ENCODE assay signal across 20 cellular contexts in the genomic region with DNA sequence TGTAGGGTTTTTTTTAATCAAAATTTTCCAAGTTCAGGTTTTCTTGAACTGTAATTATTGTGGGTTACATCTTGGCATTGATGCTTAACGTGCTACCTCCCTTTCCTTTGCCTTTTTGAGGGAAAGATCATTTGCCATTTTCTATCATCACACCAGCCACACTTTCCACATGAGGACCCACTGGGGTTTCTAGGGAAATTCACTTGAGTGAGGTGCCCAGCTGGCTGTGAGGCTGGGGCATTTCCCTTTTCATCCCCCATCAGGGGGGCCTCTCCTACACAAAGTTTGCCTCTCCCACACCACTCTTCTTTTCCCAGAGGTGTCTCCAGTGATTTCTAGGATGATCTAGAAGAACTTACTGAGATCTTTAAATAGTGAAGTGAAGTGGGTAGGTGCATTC.
DNase-seq lines count a peak whose midpoint lies in the region; ATAC-seq lines count a peak whose summit lies in the region.
"Had no signal": no experiment of that assay in that cellular context is flagged by ENCODE, and none has a peak within 500 bp of the region (broad histone marks: within the 10 kb centered on the region; RNA-seq: fewer than 3 reads in every experiment).

No MANE protein-coding gene starts in this region.

- no peak overlapping the region for H3K23ac ChIP-seq in mesenchymal stem cell (ENCODE audit: low read length in 2 of 2)

- no peaks in the 10 kb centered on the region for H3K79me1 ChIP-seq in mesenchymal stem cell (replicated peaks; ENCODE audit: low read length, poor library complexity, severe bottlenecking)

- no peak overlapping the region for H4K8ac ChIP-seq in mesenchymal stem cell (ENCODE audit: low read length)

- H2AFZ ChIP-seq in mesenchymal stem cell (ENCODE audit: low read depth, low read length): no peak overlapping the region
- H2AFZ ChIP-seq: GM23338, PC-9 had no signal

- H3K27me3 ChIP-seq in mesenchymal stem cell (ENCODE audit: control insufficient read depth in 1 of 2, insufficient read depth in 1 of 2, low read length in 2 of 2): no peaks in the 10 kb centered on the region
- H3K27me3 ChIP-seq: adrenal gland had no signal

- peak overlapping the region; percentile 98 for H2AK5ac ChIP-seq in mesenchymal stem cell (ENCODE audit: low read length, severe bottlenecking)

- peak; percentile 42 for ATAC-seq in GM18502 (IDR thresholded peaks at IDR 0.05; ENCODE audit: poor library complexity, unreplicated experiment)
- peak; percentile 29 for ATAC-seq in GM21619 (IDR thresholded peaks at IDR 0.05; ENCODE audit: unreplicated experiment)
- peak; percentile 51 for ATAC-seq in HG03045 (IDR thresholded peaks at IDR 0.05; ENCODE audit: unreplicated experiment)
- no peak for ATAC-seq in HG02840 (IDR thresholded peaks at IDR 0.05; ENCODE audit: low FRiP score, unreplicated experiment)
- ATAC-seq: GM23338, K562 had no signal

- no peaks in the 10 kb centered on the region for H3K36me3 ChIP-seq in mesenchymal stem cell (ENCODE audit: control insufficient read depth in 1 of 2, insufficient read depth in 2 of 2, low read depth in 1 of 2, low read length in 2 of 2)
- H3K36me3 ChIP-seq: adrenal gland, WERI-Rb-1 had no signal

- H3K4me2 ChIP-seq in mesenchymal stem cell (ENCODE audit: low read length, poor library complexity, severe bottlenecking): no peak overlapping the region
- H3K4me2 ChIP-seq: GM23338, PC-9 had no signal

- peak overlapping the region; percentile 79 for H2BK5ac ChIP-seq in mesenchymal stem cell (ENCODE audit: low read depth, low read length, poor library complexity, severe bottlenecking)

- H3K9me3 ChIP-seq in mesenchymal stem cell (ENCODE audit: control insufficient read depth, low read length): no peaks in the 10 kb centered on the region
- H3K9me3 ChIP-seq: adrenal gland had no signal

- H3K4ac ChIP-seq in mesenchymal stem cell (ENCODE audit: low read depth in 1 of 2, low read length in 2 of 2): no peak overlapping the region

- no peak overlapping the region for H3K18ac ChIP-seq in mesenchymal stem cell (ENCODE audit: low read depth in 1 of 2, low read length in 2 of 2)

- no peak overlapping the region for H2BK12ac ChIP-seq in mesenchymal stem cell (ENCODE audit: low read length in 2 of 2)

- DNase-seq in mesenchymal stem cell (no peak), kidney glomerular epithelial cell (lab: John Stamatoyannopoulos, UW) (no peak), NCI-H524 treated with DMSO at 0.1 percent for 48 hours (lab: John Stamatoyannopoulos, UW) (no peak), epidermal melanocyte (ENCODE audit: insufficient read length, low spot score) (no peak)
- DNase-seq: adrenal gland; CD4-positive, CD25-positive, alpha-beta regulatory T cell; GF-D8; head of caudate nucleus; midbrain; NCI-H1694; NCI-H82; PC-9; stimulated activated naive CD4-positive, alpha-beta T cell; WERI-Rb-1 had no signal

- no peak overlapping the region for H2BK120ac ChIP-seq in mesenchymal stem cell (ENCODE audit: low read depth, low read length)

- peaks cover 9% of the 10 kb centered on the region for H3K4me1 ChIP-seq in mesenchymal stem cell (ENCODE audit: control insufficient read depth, insufficient read depth, low read depth, low read length)
- H3K4me1 ChIP-seq: adrenal gland had no signal

- no peak overlapping the region for H2BK15ac ChIP-seq in mesenchymal stem cell (ENCODE audit: low read depth, poor library complexity, severe bottlenecking)

- H3K27ac ChIP-seq in mesenchymal stem cell (ENCODE audit: low read length, poor library complexity, severe bottlenecking): peak overlapping the region; percentile 83
- H3K27ac ChIP-seq: adrenal gland, PC-9, WERI-Rb-1 had no signal

- no peak overlapping the region for H3K14ac ChIP-seq in mesenchymal stem cell (ENCODE audit: low read length in 2 of 2)

- no peak overlapping the region for H3K9ac ChIP-seq in mesenchymal stem cell (ENCODE audit: low read length)

- H4K91ac ChIP-seq in mesenchymal stem cell (ENCODE audit: low read length): no peak overlapping the region

- 100% methylated on average over 1 of the region's 1 CpG for WGBS in mesenchymal stem cell

- no peak overlapping the region for H3K4me3 ChIP-seq in mesenchymal stem cell (ENCODE audit: insufficient read depth in 1 of 2, low read depth in 1 of 2, low read length in 2 of 2)
- H3K4me3 ChIP-seq: adrenal gland, GM23338, K562, PC-9 had no signal
